16 cellular contexts compared by ENCODE assay signal in the genomic region with DNA sequence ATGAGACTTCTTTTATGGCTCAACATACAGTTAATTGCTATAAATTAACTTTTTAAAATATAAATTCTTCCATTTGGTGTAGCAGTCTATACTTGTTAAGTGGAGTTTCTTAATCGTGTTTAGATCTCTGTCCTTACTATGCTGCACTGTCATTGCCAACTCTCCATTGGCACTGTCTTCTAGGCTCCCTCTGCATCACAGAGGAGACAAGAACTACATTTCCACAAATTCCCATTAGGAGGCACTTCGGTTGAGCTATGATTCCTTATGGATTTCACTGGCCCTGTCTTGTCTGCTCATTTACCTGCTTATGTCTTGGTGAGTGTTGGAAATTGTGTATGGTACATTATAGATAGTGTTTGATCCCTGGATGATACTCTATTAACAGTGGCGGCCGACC.
DNase-seq lines count a peak whose midpoint lies in the region; ATAC-seq and TF ChIP-seq lines count a peak whose summit lies in the region.
"Had no signal": no experiment of that assay in that cellular context is flagged by ENCODE, and none has a peak within 500 bp of the region (broad histone marks: within the 10 kb centered on the region; RNA-seq: fewer than 3 reads in every experiment).

No MANE protein-coding gene starts in this region.

- WGBS in H9 (ENCODE audit: extremely low coverage, insufficient read length, low lambda C conversion rate) = no CpG with 5 or more reads among the region's 4 CpGs
- WGBS in mesendoderm (ENCODE audit: extremely low coverage, insufficient coverage, low lambda C conversion rate) = no CpG with 5 or more reads among the region's 4 CpGs

- no peaks in the 10 kb centered on the region for H3K79me1 ChIP-seq in H9 (ENCODE audit: insufficient read depth, low read depth, low read length, poor library complexity, severe bottlenecking)
- no peaks in the 10 kb centered on the region for H3K79me1 ChIP-seq in mesendoderm (ENCODE audit: low read length)

- H4K5ac ChIP-seq in H9 (ENCODE audit: insufficient read length, low read depth, low read length) = no peak overlapping the region
- H4K5ac ChIP-seq in mesendoderm (ENCODE audit: low read length) = no peak overlapping the region

- no peak overlapping the region for H2BK15ac ChIP-seq in H9 (ENCODE audit: low read depth, low read length)
- H2BK15ac ChIP-seq in mesendoderm (replicated peaks; ENCODE audit: low read depth) = no peak overlapping the region

- H3K27me3 ChIP-seq in H9 (ENCODE audit: insufficient read depth, low read length) (no peaks in the 10 kb centered on the region), mesendoderm (ENCODE audit: insufficient read depth, low read length, poor library complexity) (no peaks in the 10 kb centered on the region)
- no peaks in the 10 kb centered on the region for H3K27me3 ChIP-seq in CD4-positive, alpha-beta memory T cell (ENCODE audit: insufficient read depth, low read length)
- H3K27me3 ChIP-seq: BE2C had no signal

- intact Hi-C loops in CD4-positive, alpha-beta memory T cell (cut with micrococcal nuclease) = no loop called here
- intact Hi-C loops in sciatic nerve (cut with DNase I) = no loop called here

- H3K4me1 Mint-ChIP-seq in H9 (no peaks in the 10 kb centered on the region), WTC11 (no peaks in the 10 kb centered on the region)
- no peaks in the 10 kb centered on the region for H3K4me1 Mint-ChIP-seq in CD4-positive, alpha-beta memory T cell
- H3K4me1 Mint-ChIP-seq: CD4-positive, CD25-positive, alpha-beta regulatory T cell had no signal

- H3K23ac ChIP-seq in H9 (ENCODE audit: insufficient read length, low read depth, low read length) (no peak overlapping the region), mesendoderm (ENCODE audit: low read length) (no peak overlapping the region)

- CTCF ChIA-PET in WTC11 (lab: Charles Lee) = no interaction called here
- CTCF ChIA-PET in CD4-positive, alpha-beta memory T cell (lab: Charles Lee; ENCODE audit: partially characterized antibody) = no interaction called here

- H3K4ac ChIP-seq in H9 (ENCODE audit: low read depth, low read length) (no peak overlapping the region), mesendoderm (ENCODE audit: low read depth, low read length) (no peak overlapping the region)

- H4K20me1 ChIP-seq in H9 (ENCODE audit: control insufficient read depth, insufficient read depth, insufficient read length) = no peaks in the 10 kb centered on the region

- H2BK12ac ChIP-seq in H9 (ENCODE audit: insufficient read length, low read depth, low read length) = no peak overlapping the region

- DNase-seq in H9 (no peak), WTC11 (ENCODE audit: low spot score) (no peak), mesendoderm (peak; percentile 14), sciatic nerve (ENCODE audit: low spot score) (no peak), NK-92 (lab: John Stamatoyannopoulos, UW; ENCODE audit: unreplicated experiment) (no peak)
- no peak for DNase-seq in CD4-positive, alpha-beta memory T cell
- DNase-seq: ACHN; BE2C; C1 segment of cervical spinal cord; Caco-2; CD4-positive, CD25-positive, alpha-beta regulatory T cell; DMS153; DMS79 treated with DMSO at 0.1 percent for 48 hours; GF-D8 had no signal

- peak overlapping the region; percentile 57 for H3K27ac ChIP-seq in 22Rv1
- no peak overlapping the region for H3K27ac ChIP-seq in H9 (ENCODE audit: insufficient read length, low read depth, low read length)
- no peak overlapping the region for H3K27ac ChIP-seq in mesendoderm (ENCODE audit: low read depth, low read length)
- H3K27ac ChIP-seq in CD4-positive, alpha-beta memory T cell (ENCODE audit: low read depth, low read length) = no peak overlapping the region

- H4K91ac ChIP-seq in H9 (ENCODE audit: insufficient read length, low read depth, low read length) = no peak overlapping the region

- no peak overlapping the region for H3K4me3 ChIP-seq in mesendoderm (ENCODE audit: low read length)
- no peak overlapping the region for H3K4me3 ChIP-seq in CD4-positive, alpha-beta memory T cell (ENCODE audit: low read length in 2 of 2)
- H3K4me3 ChIP-seq: HAP-1 had no signal

- H3K9me3 Mint-ChIP-seq in H9 = no peaks in the 10 kb centered on the region
- H3K9me3 Mint-ChIP-seq in WTC11 = no peaks in the 10 kb centered on the region
- peaks cover 0 to 7% (median under 1%) of the 10 kb centered on the region in 8 donors for H3K9me3 Mint-ChIP-seq in CD4-positive, alpha-beta memory T cell

- no peak overlapping the region for H3T11ph ChIP-seq in H9 (ENCODE audit: low read length)

- no peak overlapping the region for H3K14ac ChIP-seq in H9 (ENCODE audit: insufficient read depth, low read length)

- H3K4me2 ChIP-seq in H9 (ENCODE audit: insufficient read depth, insufficient read length, low read length) (no peak overlapping the region), mesendoderm (ENCODE audit: low read length) (no peak overlapping the region)

- H3K27ac Mint-ChIP-seq in H9 = no peak overlapping the region
- no peak overlapping the region; the same call in 1 of the 2 replicates for H3K27ac Mint-ChIP-seq in WTC11
- H3K27ac Mint-ChIP-seq in CD4-positive, alpha-beta memory T cell = no peak overlapping the region
- H3K27ac Mint-ChIP-seq: CD4-positive, CD25-positive, alpha-beta regulatory T cell had no signal

- H3K4me3 Mint-ChIP-seq in H9 = no peak overlapping the region
- no peak overlapping the region for H3K4me3 Mint-ChIP-seq in WTC11
- H3K4me3 Mint-ChIP-seq in CD4-positive, alpha-beta memory T cell = no peak overlapping the region
- H3K4me3 Mint-ChIP-seq: CD4-positive, CD25-positive, alpha-beta regulatory T cell had no signal

- no peak overlapping the region for H2BK5ac ChIP-seq in H9 (ENCODE audit: insufficient read length, low read length)
- no peak overlapping the region for H2BK5ac ChIP-seq in mesendoderm (ENCODE audit: low read length)

- TF ChIP-seq CTCF in 22Rv1 (IDR thresholded peaks at IDR 0.05) = no peak
- peak; percentile 17; the same call in 1 of the 3 replicates for TF ChIP-seq CTCF in H9 (conservative IDR thresholded peaks at IDR 0.05)
- TF ChIP-seq CTCF in WTC11 (IDR thresholded peaks at IDR 0.05) = no peak

- H3K9ac ChIP-seq in H9 (ENCODE audit: extremely low read depth, insufficient read length, low read length) (no peak overlapping the region), mesendoderm (ENCODE audit: low read length) (no peak overlapping the region)

- POLR2A ChIA-PET in WTC11 (lab: Charles Lee) = interaction anchor here (0.8 kb wide), 1 partner anchor 84 kb away, joined by 3 read pairs; no protein-coding TSS in a partner anchor
- POLR2A ChIA-PET in CD4-positive, alpha-beta memory T cell (lab: Charles Lee; ENCODE audit: partially characterized antibody) = no interaction called here

- H4K8ac ChIP-seq in H9 (replicated peaks; ENCODE audit: insufficient read length, low read depth, low read length) = no peak overlapping the region
- H4K8ac ChIP-seq in mesendoderm (ENCODE audit: low read depth, low read length) = no peak overlapping the region

- H3K27me3 Mint-ChIP-seq in H9 (ENCODE audit: low read depth) (no peaks in the 10 kb centered on the region), WTC11 (ENCODE audit: low read depth) (no peaks in the 10 kb centered on the region)
- H3K27me3 Mint-ChIP-seq in CD4-positive, alpha-beta memory T cell = no peaks in the 10 kb centered on the region
- H3K27me3 Mint-ChIP-seq: CD4-positive, CD25-positive, alpha-beta regulatory T cell had no signal

- H3K56ac ChIP-seq in H9 (ENCODE audit: insufficient read length, low read depth, low read length) (no peak overlapping the region), mesendoderm (ENCODE audit: low read length) (no peak overlapping the region)

- peak; percentile 55; the same call in 1 of the 2 replicates for ATAC-seq in WTC11
- ATAC-seq in sciatic nerve = no peak

- no peaks in the 10 kb centered on the region for H3K9me3 ChIP-seq in H9 (ENCODE audit: control insufficient read depth, low read depth, low read length)
- no peaks in the 10 kb centered on the region for H3K9me3 ChIP-seq in CD4-positive, alpha-beta memory T cell (ENCODE audit: control insufficient read depth in 1 of 2, low read length in 2 of 2)
- H3K9me3 ChIP-seq: BE2C, Caco-2, HAP-1 had no signal

- H3K79me2 ChIP-seq in H9 (ENCODE audit: insufficient read depth, low read length) = no peaks in the 10 kb centered on the region
- H3K79me2 ChIP-seq in mesendoderm (ENCODE audit: control insufficient read depth, insufficient read depth, low read length) = no peaks in the 10 kb centered on the region

- no peak overlapping the region for H2BK120ac ChIP-seq in H9 (ENCODE audit: low read depth, low read length, poor library complexity, severe bottlenecking)
- no peak overlapping the region for H2BK120ac ChIP-seq in mesendoderm (ENCODE audit: low read depth, low read length)

- no peaks in the 10 kb centered on the region for H3K36me3 ChIP-seq in mesendoderm (ENCODE audit: control insufficient read depth, insufficient read depth, low read length)
- H3K36me3 ChIP-seq in CD4-positive, alpha-beta memory T cell (ENCODE audit: insufficient read depth, low read length) = no peaks in the 10 kb centered on the region
- H3K36me3 ChIP-seq: BE2C, HAP-1 had no signal

- H2BK20ac ChIP-seq in H9 (ENCODE audit: low read depth, low read length, poor library complexity, severe bottlenecking) = no peak overlapping the region

- no peak overlapping the region for H3K18ac ChIP-seq in H9 (ENCODE audit: insufficient read length, low read depth, low read length)
- no peak overlapping the region for H3K18ac ChIP-seq in mesendoderm (ENCODE audit: low read length)

- H3K4me1 ChIP-seq in H9 (ENCODE audit: insufficient read depth, low read length) = no peaks in the 10 kb centered on the region
- no peaks in the 10 kb centered on the region for H3K4me1 ChIP-seq in mesendoderm (ENCODE audit: control insufficient read depth, low read depth, low read length)
- no peaks in the 10 kb centered on the region for H3K4me1 ChIP-seq in CD4-positive, alpha-beta memory T cell (ENCODE audit: insufficient read depth, low read length)
- H3K4me1 ChIP-seq: BE2C, Caco-2, HAP-1 had no signal

- H2AFZ ChIP-seq in H9 (ENCODE audit: low read length) = no peak overlapping the region

- H3K36me3 Mint-ChIP-seq in H9 (ENCODE audit: insufficient read depth in 1 of 3, low read depth in 3 of 3) = no peaks in the 10 kb centered on the region
- H3K36me3 Mint-ChIP-seq in WTC11 = no peaks in the 10 kb centered on the region
- no peaks in the 10 kb centered on the region for H3K36me3 Mint-ChIP-seq in CD4-positive, alpha-beta memory T cell
- H3K36me3 Mint-ChIP-seq: CD4-positive, CD25-positive, alpha-beta regulatory T cell had no signal

- H2AK5ac ChIP-seq in H9 (ENCODE audit: insufficient read length, low read length) (no peak overlapping the region), mesendoderm (ENCODE audit: low read length) (no peak overlapping the region)

- H3K23me2 ChIP-seq in H9 (ENCODE audit: insufficient read length, low read depth, low read length, poor library complexity, severe bottlenecking) = no peaks in the 10 kb centered on the region

TF ChIP-seq in WTC11, 78 proteins besides CTCF, POLR2A, EP300 and RAD21 (continues in another document):
- TF ChIP-seq NFE2L1 (CRISPR knock-in tag; IDR thresholded peaks at IDR 0.05) = no peak
- TF ChIP-seq RORB (CRISPR knock-in tag; IDR thresholded peaks at IDR 0.05) = no peak
